Comparison of ENCODE assay signal across 8 cellular contexts in the genomic region with DNA sequence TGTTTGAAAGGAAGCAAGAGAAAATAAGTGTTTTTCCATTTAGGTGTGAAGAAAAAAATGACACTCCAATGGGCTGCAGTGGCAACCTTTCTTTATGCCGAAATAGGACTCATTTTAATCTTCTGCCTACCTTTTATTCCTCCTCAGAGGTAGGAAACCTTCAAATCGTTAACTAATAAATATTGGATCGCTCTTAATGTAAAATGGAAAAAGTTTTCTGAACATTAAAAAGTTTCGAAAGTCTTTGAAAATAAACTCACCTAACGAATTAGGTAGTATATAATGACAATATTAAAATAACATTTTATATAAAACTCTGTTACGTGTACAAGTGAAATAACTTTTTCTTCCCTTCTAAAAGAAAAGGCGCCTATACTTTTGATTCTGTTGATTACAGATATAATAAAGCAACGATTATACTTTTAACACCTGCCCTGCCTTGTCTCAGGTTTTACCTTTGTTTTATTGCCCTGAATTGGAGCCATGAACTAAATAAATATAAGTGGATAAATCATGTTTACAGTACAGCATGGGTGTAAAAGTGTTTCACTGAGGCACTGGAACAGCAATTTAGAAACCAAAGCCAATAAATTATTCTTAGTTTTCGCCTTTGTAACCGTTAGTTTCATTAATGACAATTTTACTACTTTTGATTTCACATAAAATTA. TPM values are rescaled to one million over a fixed set of nuclear protein-coding genes. Genes with fewer than 3 reads are reported as not detected.
DNase-seq lines count a peak whose midpoint lies in the region; ATAC-seq and TF ChIP-seq lines count a peak whose summit lies in the region.

No MANE protein-coding gene starts in this region.

- no peak for ATAC-seq in HG02763 (IDR thresholded peaks at IDR 0.05; ENCODE audit: unreplicated experiment)
- no peak for ATAC-seq in GM19328 (IDR thresholded peaks at IDR 0.05; ENCODE audit: unreplicated experiment)

- H3K9me3 Mint-ChIP-seq in CD8-positive, alpha-beta memory T cell = no peaks in the 10 kb centered on the region
- H3K9me3 Mint-ChIP-seq in endothelial cell (ENCODE audit: unreplicated experiment) = no peaks in the 10 kb centered on the region

- no peaks in the 10 kb centered on the region for H3K27me3 ChIP-seq in CD8-positive, alpha-beta memory T cell (ENCODE audit: insufficient read depth, low read length, poor library complexity, severe bottlenecking)
- no peaks in the 10 kb centered on the region for H3K27me3 ChIP-seq in OCI-LY3 (ENCODE audit: low read depth, low read length)
- no peaks in the 10 kb centered on the region for H3K27me3 ChIP-seq in neutrophil

- H3K36me3 ChIP-seq in CD8-positive, alpha-beta memory T cell (ENCODE audit: insufficient read depth, low read length) = no peaks in the 10 kb centered on the region
- H3K36me3 ChIP-seq in OCI-LY3 (replicated peaks; ENCODE audit: low read depth, low read length) (peaks cover 3% of the 10 kb centered on the region), neutrophil (no peaks in the 10 kb centered on the region)

- peaks cover 9% of the 10 kb centered on the region for H3K4me1 ChIP-seq in CD8-positive, alpha-beta memory T cell (ENCODE audit: insufficient read depth, low read length)
- peaks cover 3% of the 10 kb centered on the region; the same call in 1 of the 2 replicates for H3K4me1 ChIP-seq in OCI-LY3 (ENCODE audit: low read length)
- peaks cover 23 to 26% of the 10 kb centered on the region in 2 experiments for H3K4me1 ChIP-seq in neutrophil (ENCODE audit: control insufficient read depth in 1 of 2, insufficient read depth in 1 of 2, low read depth in 1 of 2, low read length in 1 of 2)

- H3K27ac Mint-ChIP-seq in CD8-positive, alpha-beta memory T cell = peak overlapping the region; percentile 66 to 89 (median 78)
- peak overlapping the region; percentile 83 for H3K27ac Mint-ChIP-seq in endothelial cell (ENCODE audit: unreplicated experiment)

- peaks cover 22 to 35% (median 34%) of the 10 kb centered on the region in 3 donors for H3K4me1 Mint-ChIP-seq in CD8-positive, alpha-beta memory T cell
- peaks cover 18% of the 10 kb centered on the region for H3K4me1 Mint-ChIP-seq in endothelial cell (ENCODE audit: unreplicated experiment)

- H3K27ac ChIP-seq in CD8-positive, alpha-beta memory T cell (ENCODE audit: low read depth, low read length) = peak overlapping the region; percentile 83
- no peak overlapping the region for H3K27ac ChIP-seq in OCI-LY3 (ENCODE audit: low read length)
- peak overlapping the region; percentile 78 for H3K27ac ChIP-seq in neutrophil

- H3K4me2 ChIP-seq in OCI-LY3 (ENCODE audit: low read length) = peak overlapping the region; percentile 89

- H3K9me3 ChIP-seq in CD8-positive, alpha-beta memory T cell (ENCODE audit: low read length) = no peaks in the 10 kb centered on the region
- H3K9me3 ChIP-seq in OCI-LY3 (ENCODE audit: insufficient read depth, low read length) (no peaks in the 10 kb centered on the region), neutrophil (no peaks in the 10 kb centered on the region)

- peak overlapping the region; percentile 81; the same call in 1 of the 2 replicates for H2AFZ ChIP-seq in OCI-LY3 (ENCODE audit: low read depth, low read length)

- CTCF ChIA-PET in CD8-positive, alpha-beta memory T cell (lab: Charles Lee) = interaction anchor here (1.1 kb wide), 1 partner anchor 294 kb away, joined by 3 read pairs; no protein-coding TSS in a partner anchor

- H3K27me3 Mint-ChIP-seq in CD8-positive, alpha-beta memory T cell = no peaks in the 10 kb centered on the region
- H3K27me3 Mint-ChIP-seq in endothelial cell (ENCODE audit: unreplicated experiment) = no peaks in the 10 kb centered on the region

- H3K4me3 Mint-ChIP-seq in CD8-positive, alpha-beta memory T cell = peak overlapping the region; percentile 79 to 97 (median 85)
- peak overlapping the region; percentile 90 for H3K4me3 Mint-ChIP-seq in endothelial cell (ENCODE audit: unreplicated experiment)

- no peak for TF ChIP-seq CTCF in OCI-LY3 (IDR thresholded peaks at IDR 0.05; ENCODE audit: low read depth, low read length)
- TF ChIP-seq CTCF in endothelial cell (IDR thresholded peaks at IDR 0.05; ENCODE audit: unreplicated experiment) = no peak
- no peak for TF ChIP-seq CTCF in neutrophil (IDR thresholded peaks at IDR 0.05)

- H3K79me2 ChIP-seq in OCI-LY3 (ENCODE audit: low read length) = no peaks in the 10 kb centered on the region

- peak overlapping the region; percentile 73 for H3K4me3 ChIP-seq in CD8-positive, alpha-beta memory T cell (ENCODE audit: low read length)
- peak overlapping the region; percentile 86 for H3K4me3 ChIP-seq in OCI-LY3 (ENCODE audit: low read length)
- peak overlapping the region; percentile 73 to 77 for H3K4me3 ChIP-seq in neutrophil (ENCODE audit: low read depth in 1 of 2, low read length in 1 of 2)

- no peak for DNase-seq in CD8-positive, alpha-beta memory T cell
- DNase-seq in endothelial cell (ENCODE audit: low spot score) (no peak), NCI-H446 treated with DMSO at 0.1 percent for 48 hours (lab: John Stamatoyannopoulos, UW) (no peak)
- no peak for DNase-seq in activated effector memory CD4-positive, alpha-beta T cell treated with Interleukin-2 at 50 U/mL for 16 hours

- peaks cover 2 to 22% (median 8%) of the 10 kb centered on the region in 3 donors for H3K36me3 Mint-ChIP-seq in CD8-positive, alpha-beta memory T cell
- H3K36me3 Mint-ChIP-seq in endothelial cell (ENCODE audit: low read depth, unreplicated experiment) = peaks cover 9% of the 10 kb centered on the region

- POLR2A ChIA-PET in CD8-positive, alpha-beta memory T cell (lab: Charles Lee) = interaction anchor here (1.9 kb wide), 1 partner anchor 17 kb away, joined by 22 read pairs; a partner anchor contains a TSS

- no peaks in the 10 kb centered on the region for H4K20me1 ChIP-seq in OCI-LY3 (ENCODE audit: insufficient read depth, low read length)

- peak overlapping the region; percentile 68 for H3K9ac ChIP-seq in OCI-LY3 (ENCODE audit: low read length)

RNA-seq across cellular contexts. Expression of a gene that starts 0.8 kb away (rescaled TPM):
- total RNA-seq in CD8-positive, alpha-beta memory T cell = 10 to 100 TPM; 46.5 to 48.7 TPM
- polyA plus RNA-seq in CD8-positive, alpha-beta memory T cell = 44.6 TPM
- 114 TPM for total RNA-seq in endothelial cell (ENCODE audit: unreplicated experiment)

RNA-seq across cellular contexts. Expression of a gene that starts 17.1 kb away (rescaled TPM):
- 10 to 100 TPM; 11.6 TPM for total RNA-seq in CD8-positive, alpha-beta memory T cell
- polyA plus RNA-seq in CD8-positive, alpha-beta memory T cell = 6.6 TPM
- total RNA-seq in endothelial cell (ENCODE audit: unreplicated experiment) = 10.0 TPM

RNA-seq across cellular contexts. Expression of a gene that starts 17.1 kb away (rescaled TPM):
- total RNA-seq in CD8-positive, alpha-beta memory T cell = 10 to 100 TPM; 29.2 to 38.9 TPM
- 39.4 TPM for polyA plus RNA-seq in CD8-positive, alpha-beta memory T cell
- 26.7 TPM for total RNA-seq in endothelial cell (ENCODE audit: unreplicated experiment)
